Comparison of ENCODE assay signal across 1 cellular context in the genomic region with DNA sequence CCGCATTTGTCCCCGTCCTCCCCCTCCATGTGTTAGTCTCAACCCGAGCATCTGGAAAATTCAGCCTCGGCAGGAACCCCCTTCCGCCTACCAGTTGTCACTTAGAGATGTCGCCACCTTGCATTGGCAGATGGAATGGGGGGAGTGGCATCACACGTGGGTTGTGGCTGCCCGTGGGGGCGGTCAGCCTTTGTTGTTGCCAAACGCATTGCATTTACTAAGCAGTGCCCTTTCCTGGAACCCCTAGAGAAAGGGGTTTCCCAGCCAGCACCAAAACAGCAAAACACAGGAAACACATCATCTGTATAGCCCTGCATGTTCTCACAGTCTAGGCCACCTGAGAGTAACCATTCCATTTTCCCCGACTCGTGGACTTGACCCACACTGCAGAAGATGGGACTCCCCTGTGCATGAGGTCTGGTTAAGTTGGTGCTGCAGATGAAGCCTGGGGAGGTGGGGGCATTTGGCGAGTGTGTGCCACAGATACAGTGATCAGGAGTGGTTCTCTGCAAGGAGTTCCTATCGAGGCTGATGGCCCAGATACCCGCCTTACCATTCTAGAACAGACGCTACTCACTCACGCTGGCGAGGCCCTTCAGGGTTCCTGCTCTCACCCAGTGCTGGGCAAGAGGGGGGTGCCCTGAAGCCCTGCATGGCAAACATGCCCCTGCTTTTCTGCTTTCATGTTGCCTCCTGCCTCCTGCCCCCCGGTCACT.
TF ChIP-seq lines count a peak whose summit lies in the region.

No MANE protein-coding gene starts in this region.

TF ChIP-seq in GM12878, 131 proteins besides CTCF, POLR2A, EP300 and RAD21 (continues in another document):
- TF ChIP-seq, protein P1, sequence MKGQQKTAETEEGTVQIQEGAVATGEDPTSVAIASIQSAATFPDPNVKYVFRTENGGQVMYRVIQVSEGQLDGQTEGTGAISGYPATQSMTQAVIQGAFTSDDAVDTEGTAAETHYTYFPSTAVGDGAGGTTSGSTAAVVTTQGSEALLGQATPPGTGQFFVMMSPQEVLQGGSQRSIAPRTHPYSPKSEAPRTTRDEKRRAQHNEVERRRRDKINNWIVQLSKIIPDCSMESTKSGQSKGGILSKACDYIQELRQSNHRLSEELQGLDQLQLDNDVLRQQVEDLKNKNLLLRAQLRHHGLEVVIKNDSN (IDR thresholded peaks at IDR 0.05; ENCODE audit: borderline replicate concordance, extremely low read length, insufficient read depth, low read depth, low read length), result no peak
- TF ChIP-seq, protein P2, sequence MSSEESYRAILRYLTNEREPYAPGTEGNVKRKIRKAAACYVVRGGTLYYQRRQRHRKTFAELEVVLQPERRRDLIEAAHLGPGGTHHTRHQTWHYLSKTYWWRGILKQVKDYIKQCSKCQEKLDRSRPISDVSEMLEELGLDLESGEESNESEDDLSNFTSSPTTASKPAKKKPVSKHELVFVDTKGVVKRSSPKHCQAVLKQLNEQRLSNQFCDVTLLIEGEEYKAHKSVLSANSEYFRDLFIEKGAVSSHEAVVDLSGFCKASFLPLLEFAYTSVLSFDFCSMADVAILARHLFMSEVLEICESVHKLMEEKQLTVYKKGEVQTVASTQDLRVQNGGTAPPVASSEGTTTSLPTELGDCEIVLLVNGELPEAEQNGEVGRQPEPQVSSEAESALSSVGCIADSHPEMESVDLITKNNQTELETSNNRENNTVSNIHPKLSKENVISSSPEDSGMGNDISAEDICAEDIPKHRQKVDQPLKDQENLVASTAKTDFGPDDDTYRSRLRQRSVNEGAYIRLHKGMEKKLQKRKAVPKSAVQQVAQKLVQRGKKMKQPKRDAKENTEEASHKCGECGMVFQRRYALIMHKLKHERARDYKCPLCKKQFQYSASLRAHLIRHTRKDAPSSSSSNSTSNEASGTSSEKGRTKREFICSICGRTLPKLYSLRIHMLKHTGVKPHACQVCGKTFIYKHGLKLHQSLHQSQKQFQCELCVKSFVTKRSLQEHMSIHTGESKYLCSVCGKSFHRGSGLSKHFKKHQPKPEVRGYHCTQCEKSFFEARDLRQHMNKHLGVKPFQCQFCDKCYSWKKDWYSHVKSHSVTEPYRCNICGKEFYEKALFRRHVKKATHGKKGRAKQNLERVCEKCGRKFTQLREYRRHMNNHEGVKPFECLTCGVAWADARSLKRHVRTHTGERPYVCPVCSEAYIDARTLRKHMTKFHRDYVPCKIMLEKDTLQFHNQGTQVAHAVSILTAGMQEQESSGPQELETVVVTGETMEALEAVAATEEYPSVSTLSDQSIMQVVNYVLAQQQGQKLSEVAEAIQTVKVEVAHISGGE (CRISPR knock-in tag; IDR thresholded peaks at IDR 0.05), result no peak
- TF ChIP-seq HCFC1 (IDR thresholded peaks at IDR 0.05; ENCODE audit: low read length) (no peak), JUND (IDR thresholded peaks at IDR 0.05; ENCODE audit: low read depth, low read length) (no peak), MYC (IDR thresholded peaks at IDR 0.05; ENCODE audit: insufficient read depth, insufficient read length, insufficient replicate concordance, low read length, severe bottlenecking) (no peak), FOXM1 (IDR thresholded peaks at IDR 0.05; ENCODE audit: low read depth, low read length) (no peak), SIX5 (IDR thresholded peaks at IDR 0.05; ENCODE audit: low read depth, low read length, severe bottlenecking) (no peak), YY1 (IDR thresholded peaks at IDR 0.05; ENCODE audit: low read depth, low read length) (no peak), MXI1 (IDR thresholded peaks at IDR 0.05; ENCODE audit: low read depth, low read length) (peak; percentile 79), RAD51 (IDR thresholded peaks at IDR 0.05) (peak; percentile 60; the same call in 1 of the 2 replicates), JUNB (IDR thresholded peaks at IDR 0.05) (no peak), E2F8 (IDR thresholded peaks at IDR 0.05; ENCODE audit: low read depth, partially characterized antibody) (no peak), PRDM15 (CRISPR knock-in tag; IDR thresholded peaks at IDR 0.05) (no peak), CEBPB (IDR thresholded peaks at IDR 0.05; ENCODE audit: borderline replicate concordance in 1 of 2, low read depth in 2 of 2, low read length in 2 of 2) (no peak), ZNF592 (IDR thresholded peaks at IDR 0.05) (no peak), NRF1 (conservative IDR thresholded peaks at IDR 0.05; ENCODE audit: low read depth, low read length) (no peak), POLR2AphosphoS5 (IDR thresholded peaks at IDR 0.05; ENCODE audit: low read length) (peak; percentile 50), RBBP5 (conservative IDR thresholded peaks at IDR 0.05) (no peak), MTA2 (IDR thresholded peaks at IDR 0.05; ENCODE audit: low read depth) (no peak; the same call in 1 of the 2 replicates), WRNIP1 (IDR thresholded peaks at IDR 0.05; ENCODE audit: borderline replicate concordance, low read depth, low read length) (no peak), CREM (IDR thresholded peaks at IDR 0.05; ENCODE audit: low read depth) (no peak)
- TF ChIP-seq, protein P3, sequence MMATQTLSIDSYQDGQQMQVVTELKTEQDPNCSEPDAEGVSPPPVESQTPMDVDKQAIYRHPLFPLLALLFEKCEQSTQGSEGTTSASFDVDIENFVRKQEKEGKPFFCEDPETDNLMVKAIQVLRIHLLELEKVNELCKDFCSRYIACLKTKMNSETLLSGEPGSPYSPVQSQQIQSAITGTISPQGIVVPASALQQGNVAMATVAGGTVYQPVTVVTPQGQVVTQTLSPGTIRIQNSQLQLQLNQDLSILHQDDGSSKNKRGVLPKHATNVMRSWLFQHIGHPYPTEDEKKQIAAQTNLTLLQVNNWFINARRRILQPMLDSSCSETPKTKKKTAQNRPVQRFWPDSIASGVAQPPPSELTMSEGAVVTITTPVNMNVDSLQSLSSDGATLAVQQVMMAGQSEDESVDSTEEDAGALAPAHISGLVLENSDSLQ (IDR thresholded peaks at IDR 0.05), result peak; percentile 87
- TF ChIP-seq, protein P4, sequence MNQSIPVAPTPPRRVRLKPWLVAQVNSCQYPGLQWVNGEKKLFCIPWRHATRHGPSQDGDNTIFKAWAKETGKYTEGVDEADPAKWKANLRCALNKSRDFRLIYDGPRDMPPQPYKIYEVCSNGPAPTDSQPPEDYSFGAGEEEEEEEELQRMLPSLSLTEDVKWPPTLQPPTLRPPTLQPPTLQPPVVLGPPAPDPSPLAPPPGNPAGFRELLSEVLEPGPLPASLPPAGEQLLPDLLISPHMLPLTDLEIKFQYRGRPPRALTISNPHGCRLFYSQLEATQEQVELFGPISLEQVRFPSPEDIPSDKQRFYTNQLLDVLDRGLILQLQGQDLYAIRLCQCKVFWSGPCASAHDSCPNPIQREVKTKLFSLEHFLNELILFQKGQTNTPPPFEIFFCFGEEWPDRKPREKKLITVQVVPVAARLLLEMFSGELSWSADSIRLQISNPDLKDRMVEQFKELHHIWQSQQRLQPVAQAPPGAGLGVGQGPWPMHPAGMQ (IDR thresholded peaks at IDR 0.05; ENCODE audit: borderline replicate concordance), result no peak
- TF ChIP-seq, protein P5, sequence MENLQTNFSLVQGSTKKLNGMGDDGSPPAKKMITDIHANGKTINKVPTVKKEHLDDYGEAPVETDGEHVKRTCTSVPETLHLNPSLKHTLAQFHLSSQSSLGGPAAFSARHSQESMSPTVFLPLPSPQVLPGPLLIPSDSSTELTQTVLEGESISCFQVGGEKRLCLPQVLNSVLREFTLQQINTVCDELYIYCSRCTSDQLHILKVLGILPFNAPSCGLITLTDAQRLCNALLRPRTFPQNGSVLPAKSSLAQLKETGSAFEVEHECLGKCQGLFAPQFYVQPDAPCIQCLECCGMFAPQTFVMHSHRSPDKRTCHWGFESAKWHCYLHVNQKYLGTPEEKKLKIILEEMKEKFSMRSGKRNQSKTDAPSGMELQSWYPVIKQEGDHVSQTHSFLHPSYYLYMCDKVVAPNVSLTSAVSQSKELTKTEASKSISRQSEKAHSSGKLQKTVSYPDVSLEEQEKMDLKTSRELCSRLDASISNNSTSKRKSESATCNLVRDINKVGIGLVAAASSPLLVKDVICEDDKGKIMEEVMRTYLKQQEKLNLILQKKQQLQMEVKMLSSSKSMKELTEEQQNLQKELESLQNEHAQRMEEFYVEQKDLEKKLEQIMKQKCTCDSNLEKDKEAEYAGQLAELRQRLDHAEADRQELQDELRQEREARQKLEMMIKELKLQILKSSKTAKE (IDR thresholded peaks at IDR 0.05; ENCODE audit: low read depth, poor library complexity, severe bottlenecking), result peak; percentile 60
- TF ChIP-seq, protein P6, sequence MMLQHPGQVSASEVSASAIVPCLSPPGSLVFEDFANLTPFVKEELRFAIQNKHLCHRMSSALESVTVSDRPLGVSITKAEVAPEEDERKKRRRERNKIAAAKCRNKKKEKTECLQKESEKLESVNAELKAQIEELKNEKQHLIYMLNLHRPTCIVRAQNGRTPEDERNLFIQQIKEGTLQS (IDR thresholded peaks at IDR 0.05; ENCODE audit: borderline replicate concordance, extremely low read depth, low read depth, low read length), result no peak
